Comparison of ENCODE assay signal across 1 cellular context in genomic region chr14:95620659-95621059, GRCh38.
A peak's percentile ranks its signal among the peaks of the same experiment; 100 is the strongest.
TF ChIP-seq lines count a peak whose summit lies in the region.

No MANE protein-coding gene starts in this region.

TF ChIP-seq in K562, 482 proteins besides CTCF, POLR2A, EP300 and RAD21 (continued from another document and continues in another):
- TF ChIP-seq, protein P1, sequence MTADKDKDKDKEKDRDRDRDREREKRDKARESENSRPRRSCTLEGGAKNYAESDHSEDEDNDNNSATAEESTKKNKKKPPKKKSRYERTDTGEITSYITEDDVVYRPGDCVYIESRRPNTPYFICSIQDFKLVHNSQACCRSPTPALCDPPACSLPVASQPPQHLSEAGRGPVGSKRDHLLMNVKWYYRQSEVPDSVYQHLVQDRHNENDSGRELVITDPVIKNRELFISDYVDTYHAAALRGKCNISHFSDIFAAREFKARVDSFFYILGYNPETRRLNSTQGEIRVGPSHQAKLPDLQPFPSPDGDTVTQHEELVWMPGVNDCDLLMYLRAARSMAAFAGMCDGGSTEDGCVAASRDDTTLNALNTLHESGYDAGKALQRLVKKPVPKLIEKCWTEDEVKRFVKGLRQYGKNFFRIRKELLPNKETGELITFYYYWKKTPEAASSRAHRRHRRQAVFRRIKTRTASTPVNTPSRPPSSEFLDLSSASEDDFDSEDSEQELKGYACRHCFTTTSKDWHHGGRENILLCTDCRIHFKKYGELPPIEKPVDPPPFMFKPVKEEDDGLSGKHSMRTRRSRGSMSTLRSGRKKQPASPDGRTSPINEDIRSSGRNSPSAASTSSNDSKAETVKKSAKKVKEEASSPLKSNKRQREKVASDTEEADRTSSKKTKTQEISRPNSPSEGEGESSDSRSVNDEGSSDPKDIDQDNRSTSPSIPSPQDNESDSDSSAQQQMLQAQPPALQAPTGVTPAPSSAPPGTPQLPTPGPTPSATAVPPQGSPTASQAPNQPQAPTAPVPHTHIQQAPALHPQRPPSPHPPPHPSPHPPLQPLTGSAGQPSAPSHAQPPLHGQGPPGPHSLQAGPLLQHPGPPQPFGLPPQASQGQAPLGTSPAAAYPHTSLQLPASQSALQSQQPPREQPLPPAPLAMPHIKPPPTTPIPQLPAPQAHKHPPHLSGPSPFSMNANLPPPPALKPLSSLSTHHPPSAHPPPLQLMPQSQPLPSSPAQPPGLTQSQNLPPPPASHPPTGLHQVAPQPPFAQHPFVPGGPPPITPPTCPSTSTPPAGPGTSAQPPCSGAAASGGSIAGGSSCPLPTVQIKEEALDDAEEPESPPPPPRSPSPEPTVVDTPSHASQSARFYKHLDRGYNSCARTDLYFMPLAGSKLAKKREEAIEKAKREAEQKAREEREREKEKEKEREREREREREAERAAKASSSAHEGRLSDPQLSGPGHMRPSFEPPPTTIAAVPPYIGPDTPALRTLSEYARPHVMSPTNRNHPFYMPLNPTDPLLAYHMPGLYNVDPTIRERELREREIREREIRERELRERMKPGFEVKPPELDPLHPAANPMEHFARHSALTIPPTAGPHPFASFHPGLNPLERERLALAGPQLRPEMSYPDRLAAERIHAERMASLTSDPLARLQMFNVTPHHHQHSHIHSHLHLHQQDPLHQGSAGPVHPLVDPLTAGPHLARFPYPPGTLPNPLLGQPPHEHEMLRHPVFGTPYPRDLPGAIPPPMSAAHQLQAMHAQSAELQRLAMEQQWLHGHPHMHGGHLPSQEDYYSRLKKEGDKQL (CRISPR knock-in tag; IDR thresholded peaks at IDR 0.05; ENCODE audit: borderline replicate concordance): no peak
- TF ChIP-seq PHF8 (IDR thresholded peaks at IDR 0.05; ENCODE audit: borderline replicate concordance, low read length) (peak; percentile 29; the same call in 1 of the 2 replicates), ZBTB11 (CRISPR knock-in tag; IDR thresholded peaks at IDR 0.05) (peak in 2 of 3 experiments; percentile 91 to 98; a peak in 4 of 6 replicates), PREB (CRISPR knock-in tag; IDR thresholded peaks at IDR 0.05) (no peak), XRCC5 (IDR thresholded peaks at IDR 0.05; ENCODE audit: low read depth, low read length) (no peak), GATA2 (CRISPR knock-in tag; IDR thresholded peaks at IDR 0.05) (no peak), CREB3L1 (IDR thresholded peaks at IDR 0.05; ENCODE audit: borderline replicate concordance, low read depth) (no peak), CBX8 (IDR thresholded peaks at IDR 0.05; ENCODE audit: borderline replicate concordance, extremely low read depth, low read depth, low read length, poor library complexity, severe bottlenecking) (no peak), CC2D1A (IDR thresholded peaks at IDR 0.05) (no peak), NRF1 (conservative IDR thresholded peaks at IDR 0.05 in 1 of 2, IDR thresholded peaks at IDR 0.05 in 1 of 2) (no peak), ZNF449 (CRISPR knock-in tag; IDR thresholded peaks at IDR 0.05) (peak; percentile 72; the same call in 1 of the 2 replicates), EHMT2 (IDR thresholded peaks at IDR 0.05) (peak; percentile 96), ZKSCAN3 (CRISPR knock-in tag; IDR thresholded peaks at IDR 0.05) (no peak), ZNF561 (CRISPR knock-in tag; conservative IDR thresholded peaks at IDR 0.05) (no peak), SMAD3 (CRISPR knock-in tag; conservative IDR thresholded peaks at IDR 0.05) (0 out of 2 replicates have a peak, but pooled peaks have one; percentile 74), KLF13 (tag; IDR thresholded peaks at IDR 0.05; ENCODE audit: borderline replicate concordance, low read depth) (no peak), MAFF (IDR thresholded peaks at IDR 0.05; ENCODE audit: low read length) (no peak), GTF2A2 (tag; IDR thresholded peaks at IDR 0.05) (peak; percentile 30; the same call in 1 of the 2 replicates), CHD1 (IDR thresholded peaks at IDR 0.05; ENCODE audit: low read length) (no peak), MED1 (CRISPR knock-in tag; IDR thresholded peaks at IDR 0.05; ENCODE audit: borderline replicate concordance) (no peak), HMG20B (CRISPR knock-in tag; IDR thresholded peaks at IDR 0.05) (no peak), ZNF79 (CRISPR knock-in tag; IDR thresholded peaks at IDR 0.05; ENCODE audit: low read depth) (0 out of 2 replicates have a peak, but pooled peaks have one; percentile 46), HCFC1 (IDR thresholded peaks at IDR 0.05; ENCODE audit: low read depth, low read length) (0 out of 2 replicates have a peak, but pooled peaks have one; percentile 26), ATF4 (CRISPR knock-in tag; IDR thresholded peaks at IDR 0.05) (0 out of 2 replicates have a peak, but pooled peaks have one; percentile 25), ZNF436 (CRISPR knock-in tag; IDR thresholded peaks at IDR 0.05) (no peak), TAF1 (IDR thresholded peaks at IDR 0.05; ENCODE audit: control insufficient read depth, extremely low read depth, insufficient read depth, low read length, severe bottlenecking) (no peak), E2F3 (CRISPR knock-in tag; IDR thresholded peaks at IDR 0.05) (peak; percentile 78; the same call in 1 of the 2 replicates), RBM17 (IDR thresholded peaks at IDR 0.05; ENCODE audit: borderline replicate concordance, low read depth, low read length) (no peak), CCAR2 (IDR thresholded peaks at IDR 0.05; ENCODE audit: low read depth, low read length) (no peak), KHSRP (IDR thresholded peaks at IDR 0.05) (no peak)
- TF ChIP-seq, protein P2, sequence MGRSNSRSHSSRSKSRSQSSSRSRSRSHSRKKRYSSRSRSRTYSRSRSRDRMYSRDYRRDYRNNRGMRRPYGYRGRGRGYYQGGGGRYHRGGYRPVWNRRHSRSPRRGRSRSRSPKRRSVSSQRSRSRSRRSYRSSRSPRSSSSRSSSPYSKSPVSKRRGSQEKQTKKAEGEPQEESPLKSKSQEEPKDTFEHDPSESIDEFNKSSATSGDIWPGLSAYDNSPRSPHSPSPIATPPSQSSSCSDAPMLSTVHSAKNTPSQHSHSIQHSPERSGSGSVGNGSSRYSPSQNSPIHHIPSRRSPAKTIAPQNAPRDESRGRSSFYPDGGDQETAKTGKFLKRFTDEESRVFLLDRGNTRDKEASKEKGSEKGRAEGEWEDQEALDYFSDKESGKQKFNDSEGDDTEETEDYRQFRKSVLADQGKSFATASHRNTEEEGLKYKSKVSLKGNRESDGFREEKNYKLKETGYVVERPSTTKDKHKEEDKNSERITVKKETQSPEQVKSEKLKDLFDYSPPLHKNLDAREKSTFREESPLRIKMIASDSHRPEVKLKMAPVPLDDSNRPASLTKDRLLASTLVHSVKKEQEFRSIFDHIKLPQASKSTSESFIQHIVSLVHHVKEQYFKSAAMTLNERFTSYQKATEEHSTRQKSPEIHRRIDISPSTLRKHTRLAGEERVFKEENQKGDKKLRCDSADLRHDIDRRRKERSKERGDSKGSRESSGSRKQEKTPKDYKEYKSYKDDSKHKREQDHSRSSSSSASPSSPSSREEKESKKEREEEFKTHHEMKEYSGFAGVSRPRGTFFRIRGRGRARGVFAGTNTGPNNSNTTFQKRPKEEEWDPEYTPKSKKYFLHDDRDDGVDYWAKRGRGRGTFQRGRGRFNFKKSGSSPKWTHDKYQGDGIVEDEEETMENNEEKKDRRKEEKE (IDR thresholded peaks at IDR 0.05; ENCODE audit: borderline replicate concordance in 1 of 2, control insufficient read depth in 1 of 2, low read depth in 2 of 2, low read length in 1 of 2): no peak
- TF ChIP-seq, protein P3, sequence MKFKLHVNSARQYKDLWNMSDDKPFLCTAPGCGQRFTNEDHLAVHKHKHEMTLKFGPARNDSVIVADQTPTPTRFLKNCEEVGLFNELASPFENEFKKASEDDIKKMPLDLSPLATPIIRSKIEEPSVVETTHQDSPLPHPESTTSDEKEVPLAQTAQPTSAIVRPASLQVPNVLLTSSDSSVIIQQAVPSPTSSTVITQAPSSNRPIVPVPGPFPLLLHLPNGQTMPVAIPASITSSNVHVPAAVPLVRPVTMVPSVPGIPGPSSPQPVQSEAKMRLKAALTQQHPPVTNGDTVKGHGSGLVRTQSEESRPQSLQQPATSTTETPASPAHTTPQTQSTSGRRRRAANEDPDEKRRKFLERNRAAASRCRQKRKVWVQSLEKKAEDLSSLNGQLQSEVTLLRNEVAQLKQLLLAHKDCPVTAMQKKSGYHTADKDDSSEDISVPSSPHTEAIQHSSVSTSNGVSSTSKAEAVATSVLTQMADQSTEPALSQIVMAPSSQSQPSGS (CRISPR knock-in tag; IDR thresholded peaks at IDR 0.05): no peak
- TF ChIP-seq, protein P4, sequence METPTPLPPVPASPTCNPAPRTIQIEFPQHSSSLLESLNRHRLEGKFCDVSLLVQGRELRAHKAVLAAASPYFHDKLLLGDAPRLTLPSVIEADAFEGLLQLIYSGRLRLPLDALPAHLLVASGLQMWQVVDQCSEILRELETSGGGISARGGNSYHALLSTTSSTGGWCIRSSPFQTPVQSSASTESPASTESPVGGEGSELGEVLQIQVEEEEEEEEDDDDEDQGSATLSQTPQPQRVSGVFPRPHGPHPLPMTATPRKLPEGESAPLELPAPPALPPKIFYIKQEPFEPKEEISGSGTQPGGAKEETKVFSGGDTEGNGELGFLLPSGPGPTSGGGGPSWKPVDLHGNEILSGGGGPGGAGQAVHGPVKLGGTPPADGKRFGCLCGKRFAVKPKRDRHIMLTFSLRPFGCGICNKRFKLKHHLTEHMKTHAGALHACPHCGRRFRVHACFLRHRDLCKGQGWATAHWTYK (CRISPR knock-in tag; IDR thresholded peaks at IDR 0.05): peak; percentile 59; the same call in 1 of the 2 replicates
- TF ChIP-seq, protein P5, sequence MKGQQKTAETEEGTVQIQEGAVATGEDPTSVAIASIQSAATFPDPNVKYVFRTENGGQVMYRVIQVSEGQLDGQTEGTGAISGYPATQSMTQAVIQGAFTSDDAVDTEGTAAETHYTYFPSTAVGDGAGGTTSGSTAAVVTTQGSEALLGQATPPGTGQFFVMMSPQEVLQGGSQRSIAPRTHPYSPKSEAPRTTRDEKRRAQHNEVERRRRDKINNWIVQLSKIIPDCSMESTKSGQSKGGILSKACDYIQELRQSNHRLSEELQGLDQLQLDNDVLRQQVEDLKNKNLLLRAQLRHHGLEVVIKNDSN (CRISPR knock-in tag; IDR thresholded peaks at IDR 0.05): no peak
- TF ChIP-seq, protein P6, sequence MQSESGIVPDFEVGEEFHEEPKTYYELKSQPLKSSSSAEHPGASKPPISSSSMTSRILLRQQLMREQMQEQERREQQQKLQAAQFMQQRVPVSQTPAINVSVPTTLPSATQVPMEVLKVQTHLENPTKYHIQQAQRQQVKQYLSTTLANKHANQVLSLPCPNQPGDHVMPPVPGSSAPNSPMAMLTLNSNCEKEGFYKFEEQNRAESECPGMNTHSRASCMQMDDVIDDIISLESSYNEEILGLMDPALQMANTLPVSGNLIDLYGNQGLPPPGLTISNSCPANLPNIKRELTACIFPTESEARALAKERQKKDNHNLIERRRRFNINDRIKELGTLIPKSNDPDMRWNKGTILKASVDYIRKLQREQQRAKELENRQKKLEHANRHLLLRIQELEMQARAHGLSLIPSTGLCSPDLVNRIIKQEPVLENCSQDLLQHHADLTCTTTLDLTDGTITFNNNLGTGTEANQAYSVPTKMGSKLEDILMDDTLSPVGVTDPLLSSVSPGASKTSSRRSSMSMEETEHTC (IDR thresholded peaks at IDR 0.05): no peak
